Comparison of ENCODE assay signal across 3 cellular contexts in the genomic region with DNA sequence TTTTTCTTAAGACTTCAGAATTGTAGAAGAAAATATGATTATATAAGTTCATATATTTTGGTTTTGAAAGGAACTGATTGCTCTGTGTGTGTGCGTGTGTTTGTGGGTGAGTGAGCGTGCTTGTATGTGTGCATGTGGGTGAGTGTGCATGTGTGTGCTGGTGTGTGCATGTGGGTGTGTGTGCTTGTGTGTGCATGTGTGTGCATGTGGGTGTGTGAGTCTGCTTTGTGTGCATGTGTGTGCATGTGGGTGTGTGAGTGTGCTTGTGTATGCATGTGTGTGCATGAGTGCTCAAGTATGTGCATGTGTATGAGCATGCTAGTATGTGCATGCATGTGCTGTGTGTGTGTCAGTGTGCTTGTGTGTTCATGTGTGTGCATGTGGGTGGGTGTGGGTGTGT.
A peak's percentile ranks its signal among the peaks of the same experiment; 100 is the strongest.
TF ChIP-seq lines count a peak whose summit lies in the region.

No MANE protein-coding gene starts in this region.

TF ChIP-seq in HepG2, 621 proteins besides CTCF, POLR2A, EP300 and RAD21:
- TF ChIP-seq, protein P1, sequence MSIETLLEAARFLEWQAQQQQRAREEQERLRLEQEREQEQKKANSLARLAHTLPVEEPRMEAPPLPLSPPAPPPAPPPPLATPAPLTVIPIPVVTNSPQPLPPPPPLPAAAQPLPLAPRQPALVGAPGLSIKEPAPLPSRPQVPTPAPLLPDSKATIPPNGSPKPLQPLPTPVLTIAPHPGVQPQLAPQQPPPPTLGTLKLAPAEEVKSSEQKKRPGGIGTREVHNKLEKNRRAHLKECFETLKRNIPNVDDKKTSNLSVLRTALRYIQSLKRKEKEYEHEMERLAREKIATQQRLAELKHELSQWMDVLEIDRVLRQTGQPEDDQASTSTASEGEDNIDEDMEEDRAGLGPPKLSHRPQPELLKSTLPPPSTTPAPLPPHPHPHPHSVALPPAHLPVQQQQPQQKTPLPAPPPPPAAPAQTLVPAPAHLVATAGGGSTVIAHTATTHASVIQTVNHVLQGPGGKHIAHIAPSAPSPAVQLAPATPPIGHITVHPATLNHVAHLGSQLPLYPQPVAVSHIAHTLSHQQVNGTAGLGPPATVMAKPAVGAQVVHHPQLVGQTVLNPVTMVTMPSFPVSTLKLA (IDR thresholded peaks at IDR 0.05), result peak; percentile 92
- TF ChIP-seq ZNF136 (CRISPR knock-in tag; IDR thresholded peaks at IDR 0.05; ENCODE audit: low read depth), result no peak
- peak; percentile 55 for TF ChIP-seq ZNF282 (IDR thresholded peaks at IDR 0.05; ENCODE audit: partially characterized antibody)
TF ChIP-seq in HepG2: peak in this region for 2.

TF ChIP-seq in GM12878, 131 proteins besides CTCF, POLR2A, EP300 and RAD21 (continues in another document):
- TF ChIP-seq ZNF592 (IDR thresholded peaks at IDR 0.05) (no peak), KDM1A (IDR thresholded peaks at IDR 0.05; ENCODE audit: borderline replicate concordance) (no peak), SRF (IDR thresholded peaks at IDR 0.05; ENCODE audit: low read depth in 2 of 2, low read length in 2 of 2) (0 out of 4 replicates have a peak, but pooled peaks of 1 of the 2 experiments have one; percentile 19), BRCA1 (IDR thresholded peaks at IDR 0.05; ENCODE audit: low read depth, low read length) (no peak), ESRRA (IDR thresholded peaks at IDR 0.05; ENCODE audit: low read length) (no peak), RAD51 (IDR thresholded peaks at IDR 0.05) (no peak), BCL3 (IDR thresholded peaks at IDR 0.05; ENCODE audit: borderline replicate concordance, insufficient read depth, low read depth, low read length, poor library complexity, severe bottlenecking) (peak; percentile 84), CUX1 (IDR thresholded peaks at IDR 0.05; ENCODE audit: insufficient replicate concordance, low read depth, low read length) (no peak), WRNIP1 (IDR thresholded peaks at IDR 0.05; ENCODE audit: borderline replicate concordance, low read depth, low read length) (no peak)

TF ChIP-seq in SK-N-SH, 30 proteins besides CTCF, POLR2A, EP300 and RAD21:
- no peak for TF ChIP-seq JUND (IDR thresholded peaks at IDR 0.05)
- no peak for TF ChIP-seq ELF1 (IDR thresholded peaks at IDR 0.05)
- no peak for TF ChIP-seq TCF12 (IDR thresholded peaks at IDR 0.05)
- TF ChIP-seq FOSL2 (IDR thresholded peaks at IDR 0.05; ENCODE audit: borderline replicate concordance, low read depth), result no peak
- TF ChIP-seq, protein P2, sequence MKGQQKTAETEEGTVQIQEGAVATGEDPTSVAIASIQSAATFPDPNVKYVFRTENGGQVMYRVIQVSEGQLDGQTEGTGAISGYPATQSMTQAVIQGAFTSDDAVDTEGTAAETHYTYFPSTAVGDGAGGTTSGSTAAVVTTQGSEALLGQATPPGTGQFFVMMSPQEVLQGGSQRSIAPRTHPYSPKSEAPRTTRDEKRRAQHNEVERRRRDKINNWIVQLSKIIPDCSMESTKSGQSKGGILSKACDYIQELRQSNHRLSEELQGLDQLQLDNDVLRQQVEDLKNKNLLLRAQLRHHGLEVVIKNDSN (IDR thresholded peaks at IDR 0.05; ENCODE audit: borderline replicate concordance, low read depth), result no peak
- TF ChIP-seq EZH2phosphoT487 (IDR thresholded peaks at IDR 0.05; ENCODE audit: borderline replicate concordance, low read depth), result no peak
- TF ChIP-seq ZBTB33 (IDR thresholded peaks at IDR 0.05; ENCODE audit: borderline replicate concordance, low read depth), result no peak
- TF ChIP-seq FOXM1 (IDR thresholded peaks at IDR 0.05; ENCODE audit: low read depth), result no peak
- TF ChIP-seq NFIC (IDR thresholded peaks at IDR 0.05; ENCODE audit: borderline replicate concordance), result no peak
- no peak for TF ChIP-seq RXRA (IDR thresholded peaks at IDR 0.05; ENCODE audit: borderline replicate concordance, low read depth)
- no peak for TF ChIP-seq REST (IDR thresholded peaks at IDR 0.05; ENCODE audit: low read depth, low read length)
- no peak for TF ChIP-seq RCOR1 (IDR thresholded peaks at IDR 0.05; ENCODE audit: low read length)
- TF ChIP-seq, protein P3, sequence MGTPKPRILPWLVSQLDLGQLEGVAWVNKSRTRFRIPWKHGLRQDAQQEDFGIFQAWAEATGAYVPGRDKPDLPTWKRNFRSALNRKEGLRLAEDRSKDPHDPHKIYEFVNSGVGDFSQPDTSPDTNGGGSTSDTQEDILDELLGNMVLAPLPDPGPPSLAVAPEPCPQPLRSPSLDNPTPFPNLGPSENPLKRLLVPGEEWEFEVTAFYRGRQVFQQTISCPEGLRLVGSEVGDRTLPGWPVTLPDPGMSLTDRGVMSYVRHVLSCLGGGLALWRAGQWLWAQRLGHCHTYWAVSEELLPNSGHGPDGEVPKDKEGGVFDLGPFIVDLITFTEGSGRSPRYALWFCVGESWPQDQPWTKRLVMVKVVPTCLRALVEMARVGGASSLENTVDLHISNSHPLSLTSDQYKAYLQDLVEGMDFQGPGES (IDR thresholded peaks at IDR 0.05; ENCODE audit: low read depth, low read length), result no peak
- TF ChIP-seq FOXJ3 (CRISPR knock-in tag; IDR thresholded peaks at IDR 0.05), result no peak
- TF ChIP-seq USF2 (IDR thresholded peaks at IDR 0.05; ENCODE audit: borderline replicate concordance, low read depth, low read length), result no peak
